In the genomic region with DNA sequence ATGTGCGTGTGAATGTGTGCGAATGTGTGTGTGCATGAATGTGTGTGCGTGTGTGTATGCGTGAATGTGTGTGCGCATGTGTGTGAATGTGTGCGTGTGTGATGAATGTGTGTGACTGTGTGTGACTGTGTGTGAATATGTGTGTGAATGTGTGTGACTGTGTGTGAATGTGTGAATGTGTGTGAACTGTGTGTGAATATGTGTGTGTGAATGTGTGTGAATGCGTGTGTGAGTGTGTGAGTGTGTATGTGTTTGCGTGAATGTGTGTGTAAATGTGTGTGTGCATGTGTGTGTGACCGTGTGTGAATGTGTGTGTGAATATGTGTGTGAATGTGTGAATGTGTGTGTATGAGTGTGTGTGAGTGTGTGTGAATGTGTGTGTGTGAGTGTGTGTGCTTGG, we compare ENCODE assay signal across 1 cellular context.
TF ChIP-seq lines count a peak whose summit lies in the region.

No MANE protein-coding gene starts in this region.

TF ChIP-seq in HepG2, 621 proteins besides CTCF, POLR2A, EP300 and RAD21 (continued from another document):
- TF ChIP-seq, protein P1, sequence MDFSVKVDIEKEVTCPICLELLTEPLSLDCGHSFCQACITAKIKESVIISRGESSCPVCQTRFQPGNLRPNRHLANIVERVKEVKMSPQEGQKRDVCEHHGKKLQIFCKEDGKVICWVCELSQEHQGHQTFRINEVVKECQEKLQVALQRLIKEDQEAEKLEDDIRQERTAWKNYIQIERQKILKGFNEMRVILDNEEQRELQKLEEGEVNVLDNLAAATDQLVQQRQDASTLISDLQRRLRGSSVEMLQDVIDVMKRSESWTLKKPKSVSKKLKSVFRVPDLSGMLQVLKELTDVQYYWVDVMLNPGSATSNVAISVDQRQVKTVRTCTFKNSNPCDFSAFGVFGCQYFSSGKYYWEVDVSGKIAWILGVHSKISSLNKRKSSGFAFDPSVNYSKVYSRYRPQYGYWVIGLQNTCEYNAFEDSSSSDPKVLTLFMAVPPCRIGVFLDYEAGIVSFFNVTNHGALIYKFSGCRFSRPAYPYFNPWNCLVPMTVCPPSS (IDR thresholded peaks at IDR 0.05), result peak; percentile 61; the same call in 1 of the 2 replicates
- TF ChIP-seq FOXA1 (IDR thresholded peaks at IDR 0.05), result 0 out of 2 replicates have a peak, but pooled peaks have one; percentile 16
- TF ChIP-seq FOXA1 (CRISPR knock-in tag; IDR thresholded peaks at IDR 0.05), result no peak
- 0 out of 2 replicates have a peak, but pooled peaks have one; percentile 50 for TF ChIP-seq SP1 (IDR thresholded peaks at IDR 0.05)
- TF ChIP-seq SP1 (CRISPR knock-in tag; IDR thresholded peaks at IDR 0.05), result no peak
- TF ChIP-seq, protein P2, sequence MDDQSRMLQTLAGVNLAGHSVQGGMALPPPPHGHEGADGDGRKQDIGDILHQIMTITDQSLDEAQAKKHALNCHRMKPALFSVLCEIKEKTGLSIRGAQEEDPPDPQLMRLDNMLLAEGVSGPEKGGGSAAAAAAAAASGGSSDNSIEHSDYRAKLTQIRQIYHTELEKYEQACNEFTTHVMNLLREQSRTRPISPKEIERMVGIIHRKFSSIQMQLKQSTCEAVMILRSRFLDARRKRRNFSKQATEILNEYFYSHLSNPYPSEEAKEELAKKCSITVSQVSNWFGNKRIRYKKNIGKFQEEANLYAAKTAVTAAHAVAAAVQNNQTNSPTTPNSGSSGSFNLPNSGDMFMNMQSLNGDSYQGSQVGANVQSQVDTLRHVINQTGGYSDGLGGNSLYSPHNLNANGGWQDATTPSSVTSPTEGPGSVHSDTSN (CRISPR knock-in tag; IDR thresholded peaks at IDR 0.05; ENCODE audit: borderline replicate concordance), result no peak
- TF ChIP-seq PHB2 (IDR thresholded peaks at IDR 0.05; ENCODE audit: partially characterized antibody), result peak; percentile 97
TF ChIP-seq in HepG2: peak in this region for 17.
